Comparison of ENCODE assay signal across 10 cellular contexts in the genomic region with DNA sequence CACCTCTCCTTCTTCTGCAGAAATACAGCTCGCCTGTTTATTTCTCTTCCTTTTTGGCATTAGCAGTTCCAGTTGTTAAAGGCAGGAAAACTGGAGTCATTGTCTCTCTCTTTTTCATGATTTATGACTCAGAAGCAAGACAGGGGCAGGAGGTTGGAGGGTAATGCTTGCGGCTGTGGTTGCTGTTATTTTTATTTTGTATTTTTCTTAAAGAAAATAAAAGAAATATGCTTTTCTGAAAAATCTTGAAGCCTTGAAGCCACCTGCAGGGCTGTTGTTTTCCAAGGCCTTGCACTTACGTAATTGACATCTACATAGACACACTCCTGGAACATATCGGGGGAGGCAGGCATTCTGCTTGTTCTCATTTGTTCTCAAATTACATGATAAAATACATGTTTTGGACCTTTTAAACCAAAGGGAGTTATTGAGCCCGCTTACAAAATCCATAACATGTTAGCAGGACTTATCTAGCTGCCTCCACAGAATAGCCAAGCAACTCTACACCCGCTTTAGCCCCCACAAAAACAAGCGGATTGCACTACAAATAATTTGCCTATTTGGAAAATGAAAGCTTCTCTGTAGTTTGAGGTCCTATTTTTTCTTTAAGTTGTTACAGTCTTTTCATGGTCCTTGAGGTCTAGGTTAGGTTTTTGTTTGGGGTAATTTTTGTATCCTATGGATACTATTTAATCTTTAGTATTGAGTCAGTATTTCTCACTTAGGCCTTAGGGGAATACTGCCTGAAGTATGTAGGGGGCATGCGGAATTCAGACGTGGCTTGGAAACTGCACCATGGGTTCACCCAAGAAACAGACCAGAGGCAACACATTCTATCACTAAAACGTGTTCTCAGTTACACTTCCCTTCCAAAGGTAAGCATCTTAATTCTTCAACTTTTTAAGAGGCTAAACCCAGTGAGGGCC.
DNase-seq lines count a peak whose midpoint lies in the region; ATAC-seq and TF ChIP-seq lines count a peak whose summit lies in the region.
"Had no signal": no experiment of that assay in that cellular context is flagged by ENCODE, and none has a peak within 500 bp of the region (broad histone marks: within the 10 kb centered on the region; RNA-seq: fewer than 3 reads in every experiment).

No MANE protein-coding gene starts in this region.

- H3K27ac Mint-ChIP-seq in chondrocyte (ENCODE audit: unreplicated experiment): peak overlapping the region; percentile 62
- H3K27ac Mint-ChIP-seq: activated CD8-positive, alpha-beta memory T cell treated with anti-CD3 and anti-CD28 coated beads, Interleukin-2, amount 10 ng/mL, durations not matched to agents 7 days and 5 days had no signal

- H3K27me3 ChIP-seq in H7 (ENCODE audit: control insufficient read depth, insufficient read depth, low read length) (peaks cover 11% of the 10 kb centered on the region), iPS-20b (ENCODE audit: insufficient read depth, low read length) (peaks cover 32% of the 10 kb centered on the region), rectal smooth muscle tissue (ENCODE audit: control insufficient read depth, insufficient read depth, low read length) (no peaks in the 10 kb centered on the region)

- no peak for ATAC-seq in GM21423 (IDR thresholded peaks at IDR 0.05; ENCODE audit: unreplicated experiment)
- ATAC-seq: activated CD8-positive, alpha-beta memory T cell treated with anti-CD3 and anti-CD28 coated beads, Interleukin-2, amount 10 ng/mL, durations not matched to agents 7 days and 5 days had no signal

- H3K9ac ChIP-seq in iPS-20b (ENCODE audit: low read depth, low read length) (no peak overlapping the region), rectal smooth muscle tissue (ENCODE audit: low read length) (no peak overlapping the region)

- peak overlapping the region; percentile 72 for H3K4me3 Mint-ChIP-seq in chondrocyte (ENCODE audit: unreplicated experiment)
- H3K4me3 Mint-ChIP-seq: activated CD8-positive, alpha-beta memory T cell treated with anti-CD3 and anti-CD28 coated beads, Interleukin-2, amount 10 ng/mL, durations not matched to agents 7 days and 5 days had no signal

- no peaks in the 10 kb centered on the region for H3K36me3 Mint-ChIP-seq in chondrocyte (ENCODE audit: low read depth)
- H3K36me3 Mint-ChIP-seq: activated CD8-positive, alpha-beta memory T cell treated with anti-CD3 and anti-CD28 coated beads, Interleukin-2, amount 10 ng/mL, durations not matched to agents 7 days and 5 days had no signal

- intact Hi-C loops in head of caudate nucleus (cut with DNase I): no loop called here

- no peaks in the 10 kb centered on the region for H3K9me3 ChIP-seq in iPS-20b (ENCODE audit: insufficient read depth, low read depth, low read length)

- H3K36me3 ChIP-seq in H7 (replicated peaks; ENCODE audit: control insufficient read depth, insufficient read depth, low read length): no peaks in the 10 kb centered on the region
- H3K36me3 ChIP-seq in iPS-20b (ENCODE audit: insufficient read depth, low read depth, low read length): no peaks in the 10 kb centered on the region
- H3K36me3 ChIP-seq in rectal smooth muscle tissue (ENCODE audit: control insufficient read depth, insufficient read depth, low read length): no peaks in the 10 kb centered on the region

- H3K4me1 ChIP-seq in iPS-20b (ENCODE audit: insufficient read depth, low read length) (no peaks in the 10 kb centered on the region), rectal smooth muscle tissue (ENCODE audit: control insufficient read depth, insufficient read depth, low read length) (no peaks in the 10 kb centered on the region)

- H3K27me3 Mint-ChIP-seq in chondrocyte (ENCODE audit: low read depth): no peaks in the 10 kb centered on the region

- TF ChIP-seq CTCF in chondrocyte (IDR thresholded peaks at IDR 0.05): no peak

- H3K9me3 Mint-ChIP-seq in chondrocyte (ENCODE audit: low read depth): no peaks in the 10 kb centered on the region

- no peak for DNase-seq in H7
- no peak for DNase-seq in chondrocyte (ENCODE audit: low spot score)
- DNase-seq in AG08396 (ENCODE audit: low spot score): no peak
- no peak for DNase-seq in head of caudate nucleus
- no peak for DNase-seq in HT-29 (ENCODE audit: low spot score)
- DNase-seq: activated CD8-positive, alpha-beta memory T cell treated with anti-CD3 and anti-CD28 coated beads, Interleukin-2, amount 10 ng/mL, durations not matched to agents 7 days and 5 days had no signal

- peak overlapping the region; percentile 41 for H3K4me3 ChIP-seq in H7 (ENCODE audit: insufficient read depth, low read depth, low read length)
- H3K4me3 ChIP-seq in iPS-20b (ENCODE audit: low read length): peak overlapping the region; percentile 79; the same call in 1 of the 2 replicates
- peak overlapping the region; percentile 58 for H3K4me3 ChIP-seq in rectal smooth muscle tissue (ENCODE audit: low read length)

- H3K27ac ChIP-seq in iPS-20b (ENCODE audit: low read length) (no peak overlapping the region), rectal smooth muscle tissue (ENCODE audit: low read depth, low read length) (peak overlapping the region; percentile 32)
- H3K27ac ChIP-seq: HL-60 had no signal

- peaks cover 17% of the 10 kb centered on the region for H3K4me1 Mint-ChIP-seq in chondrocyte (ENCODE audit: low read depth)
